In the genomic region with DNA sequence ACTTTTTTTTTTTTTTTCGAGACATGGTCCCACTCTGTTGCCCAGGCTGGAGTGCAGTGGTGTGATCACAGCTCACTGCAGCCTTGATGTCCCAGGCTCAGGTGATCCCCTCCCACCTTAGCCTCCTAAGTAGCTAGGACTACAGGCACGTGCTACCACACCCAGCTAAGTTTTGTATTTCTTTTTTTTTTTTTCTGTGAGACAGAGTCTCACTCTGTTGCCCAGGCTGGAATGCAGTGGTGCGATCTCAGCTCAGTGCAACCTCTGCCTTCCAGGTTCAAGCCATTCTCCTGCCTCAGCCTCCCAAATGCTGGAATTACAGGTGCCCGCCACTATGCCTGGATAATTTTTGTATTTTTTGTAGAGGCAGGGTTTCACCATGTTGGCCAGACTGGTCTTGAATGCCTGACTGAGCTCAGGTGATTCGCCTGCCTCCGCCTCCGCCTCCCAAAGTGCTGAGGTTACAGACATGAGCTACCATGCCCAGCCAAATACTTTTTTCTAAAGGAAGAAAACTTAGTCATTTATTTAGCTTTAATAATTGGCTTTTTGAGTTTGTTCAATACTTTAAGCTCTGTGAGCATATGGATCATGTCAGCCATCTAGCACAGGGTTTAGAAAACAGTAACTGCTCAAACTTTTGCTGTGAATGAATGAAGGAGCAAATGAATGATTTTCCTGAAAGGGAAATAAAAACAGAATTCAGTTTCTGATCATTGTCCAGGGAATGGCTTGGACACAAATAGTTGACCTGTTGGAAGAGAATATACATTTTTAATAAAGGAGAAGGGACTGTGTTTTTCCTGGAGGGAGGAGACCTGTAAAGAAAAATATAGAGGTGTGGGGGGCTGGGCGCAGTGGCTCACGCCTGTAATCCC, we compare ENCODE assay signal across 12 cellular contexts.
DNase-seq lines count a peak whose midpoint lies in the region; ATAC-seq lines count a peak whose summit lies in the region.
"Had no signal": no experiment of that assay in that cellular context is flagged by ENCODE, and none has a peak within 500 bp of the region (broad histone marks: within the 10 kb centered on the region; RNA-seq: fewer than 3 reads in every experiment).

No MANE protein-coding gene starts in this region.

- H3K9me3 Mint-ChIP-seq in stimulated activated naive CD8-positive, alpha-beta T cell treated with anti-CD3 and anti-CD28 coated beads, Interleukin-15, Interleukin-2, amounts not matched to agents 100 ng/mL and 50 ng/mL, for 24 hours, result no peaks in the 10 kb centered on the region
- H3K9me3 Mint-ChIP-seq: activated naive CD8-positive, alpha-beta T cell treated with anti-CD3 and anti-CD28 coated beads, Interleukin-2, amount 10 ng/mL, durations not matched to agents 7 days and 5 days had no signal

- H3K27ac Mint-ChIP-seq in stimulated activated naive CD8-positive, alpha-beta T cell treated with anti-CD3 and anti-CD28 coated beads, Interleukin-15, Interleukin-2, amounts not matched to agents 100 ng/mL and 50 ng/mL, for 24 hours, result peak overlapping the region; percentile 57
- H3K27ac Mint-ChIP-seq: activated CD8-positive, alpha-beta memory T cell treated with anti-CD3 and anti-CD28 coated beads, Interleukin-2, amount 10 ng/mL, durations not matched to agents 7 days and 5 days; activated naive CD8-positive, alpha-beta T cell treated with anti-CD3 and anti-CD28 coated beads, Interleukin-2, amount 10 ng/mL, durations not matched to agents 7 days and 5 days had no signal

- no peak overlapping the region for H3K4me3 Mint-ChIP-seq in stimulated activated naive CD8-positive, alpha-beta T cell treated with anti-CD3 and anti-CD28 coated beads, Interleukin-15, Interleukin-2, amounts not matched to agents 100 ng/mL and 50 ng/mL, for 24 hours
- H3K4me3 Mint-ChIP-seq: activated CD8-positive, alpha-beta memory T cell treated with anti-CD3 and anti-CD28 coated beads, Interleukin-2, amount 10 ng/mL, durations not matched to agents 7 days and 5 days; activated naive CD8-positive, alpha-beta T cell treated with anti-CD3 and anti-CD28 coated beads, Interleukin-2, amount 10 ng/mL, durations not matched to agents 7 days and 5 days had no signal

- no peak for ATAC-seq in stimulated activated naive CD8-positive, alpha-beta T cell treated with anti-CD3 and anti-CD28 coated beads, Interleukin-15, Interleukin-2, amounts not matched to agents 100 U/mL and 50 U/mL, for 24 hours
- peak; percentile 7 for ATAC-seq in HG02840 (IDR thresholded peaks at IDR 0.05; ENCODE audit: low FRiP score, unreplicated experiment)
- peak; percentile 12 for ATAC-seq in HG03571 (IDR thresholded peaks at IDR 0.05; ENCODE audit: unreplicated experiment)
- ATAC-seq: A549 had no signal

- DNase-seq in stimulated activated naive CD8-positive, alpha-beta T cell treated with anti-CD3 and anti-CD28 coated beads, Interleukin-15, Interleukin-2, amounts not matched to agents 100 U/mL and 50 U/mL, for 24 hours, result no peak
- no peak for DNase-seq in activated naive CD4-positive, alpha-beta T cell treated with anti-CD3 and anti-CD28 coated beads, Interleukin-2, amount 50 U/mL, for 16 hours
- DNase-seq in glomerular visceral epithelial cell (ENCODE audit: extremely low spot score), result no peak
- DNase-seq in activated CD4-positive, alpha-beta T cell treated with anti-CD3 and anti-CD28 coated beads, Interleukin-2, amount 50 U/mL, for 1 hour, result no peak
- DNase-seq in stimulated activated CD4-positive, alpha-beta T cell treated with anti-CD3 and anti-CD28 coated beads, Interleukin-12 subunit alpha, Interleukin-12 subunit beta, amount 100 ng/mL, for 4 hours, result no peak
- DNase-seq: activated naive CD8-positive, alpha-beta T cell treated with anti-CD3 and anti-CD28 coated beads, Interleukin-2, amount 10 ng/mL, durations not matched to agents 7 days and 5 days; NCI-H226 had no signal

- no peaks in the 10 kb centered on the region for H3K27me3 Mint-ChIP-seq in stimulated activated naive CD8-positive, alpha-beta T cell treated with anti-CD3 and anti-CD28 coated beads, Interleukin-15, Interleukin-2, amounts not matched to agents 100 ng/mL and 50 ng/mL, for 24 hours
- H3K27me3 Mint-ChIP-seq: activated CD8-positive, alpha-beta memory T cell treated with anti-CD3 and anti-CD28 coated beads, Interleukin-2, amount 10 ng/mL, durations not matched to agents 7 days and 5 days; activated naive CD8-positive, alpha-beta T cell treated with anti-CD3 and anti-CD28 coated beads, Interleukin-2, amount 10 ng/mL, durations not matched to agents 7 days and 5 days had no signal

- peaks cover 62% of the 10 kb centered on the region for H3K4me1 Mint-ChIP-seq in stimulated activated naive CD8-positive, alpha-beta T cell treated with anti-CD3 and anti-CD28 coated beads, Interleukin-15, Interleukin-2, amounts not matched to agents 100 ng/mL and 50 ng/mL, for 24 hours (ENCODE audit: low read depth)

- H3K36me3 Mint-ChIP-seq in stimulated activated naive CD8-positive, alpha-beta T cell treated with anti-CD3 and anti-CD28 coated beads, Interleukin-15, Interleukin-2, amounts not matched to agents 100 ng/mL and 50 ng/mL, for 24 hours (ENCODE audit: low read depth), result no peaks in the 10 kb centered on the region
